In the genomic region with DNA sequence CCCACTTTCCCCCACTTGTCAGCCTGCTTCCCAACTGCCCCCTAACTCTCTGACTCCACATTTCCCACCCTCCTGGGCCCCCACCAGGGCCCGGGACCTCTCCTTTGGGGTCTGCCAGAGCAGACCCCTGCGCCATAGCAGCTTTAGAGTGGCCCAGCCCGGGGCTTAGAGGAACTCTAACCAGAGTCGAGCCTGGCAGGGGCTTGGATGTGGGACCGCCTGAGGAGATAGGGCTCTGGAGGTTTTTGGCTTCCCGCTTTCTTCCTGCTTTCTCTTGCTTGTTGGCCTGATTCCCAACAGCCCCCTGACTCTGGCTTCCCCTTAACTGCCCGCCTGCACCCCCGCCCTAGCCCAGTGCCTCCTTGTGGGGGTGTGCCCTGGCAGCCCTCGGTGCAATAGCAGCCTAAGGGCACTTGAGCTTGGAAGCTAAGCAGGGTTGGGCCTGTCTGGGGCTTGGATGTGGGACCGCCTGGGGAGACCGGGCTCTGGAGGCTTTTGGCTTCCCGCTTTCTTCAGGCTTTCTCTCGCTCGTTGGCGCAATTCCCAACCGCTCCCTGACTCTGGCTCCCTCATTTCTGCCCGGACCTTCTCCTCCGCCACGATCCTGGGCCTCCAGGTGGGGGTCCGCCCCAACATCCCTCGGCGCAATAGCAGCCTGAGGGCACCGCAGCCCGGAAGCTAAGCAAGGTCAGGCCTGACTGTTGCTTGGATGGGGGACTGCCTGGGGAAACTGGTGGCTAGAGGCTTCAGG, we compare ENCODE assay signal across 19 cellular contexts.
DNase-seq lines count a peak whose midpoint lies in the region; ATAC-seq, FAIRE-seq and TF ChIP-seq lines count a peak whose summit lies in the region.
"Had no signal": no experiment of that assay in that cellular context is flagged by ENCODE, and none has a peak within 500 bp of the region (broad histone marks: within the 10 kb centered on the region; RNA-seq: fewer than 3 reads in every experiment).

No MANE protein-coding gene starts in this region.

- no peaks in the 10 kb centered on the region for H3K27me3 Mint-ChIP-seq in osteocyte (ENCODE audit: unreplicated experiment)

- H3K27me3 ChIP-seq in effector memory CD4-positive, alpha-beta T cell (replicated peaks; ENCODE audit: control insufficient read depth, insufficient read depth, low read length, poor library complexity, severe bottlenecking) = no peaks in the 10 kb centered on the region
- H3K27me3 ChIP-seq: SJSA1 had no signal

- H3K9me3 ChIP-seq in kidney (ENCODE audit: control insufficient read depth in 1 of 2, low read length in 2 of 2) = peaks cover 0 to 3% of the 10 kb centered on the region in 2 donors
- H3K9me3 ChIP-seq in effector memory CD4-positive, alpha-beta T cell (ENCODE audit: control insufficient read depth, low read length) = peaks cover 19% of the 10 kb centered on the region
- H3K9me3 ChIP-seq: SJSA1 had no signal

- H3K4me3 Mint-ChIP-seq in osteocyte (ENCODE audit: unreplicated experiment) = no peak overlapping the region
- H3K4me3 Mint-ChIP-seq: CD14-positive monocyte had no signal

- no peaks in the 10 kb centered on the region for H3K4me1 ChIP-seq in kidney (ENCODE audit: control insufficient read depth in 1 of 2, insufficient read depth in 1 of 2, low read depth in 1 of 2, low read length in 2 of 2)
- no peaks in the 10 kb centered on the region for H3K4me1 ChIP-seq in effector memory CD4-positive, alpha-beta T cell (ENCODE audit: control insufficient read depth, insufficient read depth, low read length, poor library complexity, severe bottlenecking)
- H3K4me1 ChIP-seq: SJSA1 had no signal

- no peak overlapping the region for H3K27ac Mint-ChIP-seq in osteocyte (ENCODE audit: unreplicated experiment)
- H3K27ac Mint-ChIP-seq: CD14-positive monocyte had no signal

- H3K27ac ChIP-seq in kidney (ENCODE audit: low read depth in 2 of 2, low read length in 2 of 2) = no peak overlapping the region
- H3K27ac ChIP-seq in effector memory CD4-positive, alpha-beta T cell (ENCODE audit: insufficient read depth, low read length, poor library complexity, severe bottlenecking) = no peak overlapping the region
- H3K27ac ChIP-seq: 22Rv1, SJSA1 had no signal

- no peaks in the 10 kb centered on the region for H3K4me1 Mint-ChIP-seq in osteocyte (ENCODE audit: unreplicated experiment)
- H3K4me1 Mint-ChIP-seq: CD14-positive monocyte had no signal

- no peak for TF ChIP-seq CTCF in kidney (IDR thresholded peaks at IDR 0.05; ENCODE audit: borderline replicate concordance, extremely low read depth, insufficient read depth)
- no peak for TF ChIP-seq CTCF in osteocyte (IDR thresholded peaks at IDR 0.05)

- intact Hi-C loops in kidney (cut with DNase I) = no loop called here

- no peaks in the 10 kb centered on the region for H3K36me3 ChIP-seq in kidney (ENCODE audit: control insufficient read depth in 1 of 2, insufficient read depth in 2 of 2, low read length in 2 of 2)
- H3K36me3 ChIP-seq in effector memory CD4-positive, alpha-beta T cell (ENCODE audit: control insufficient read depth, insufficient read depth, low read length) = no peaks in the 10 kb centered on the region
- H3K36me3 ChIP-seq: SJSA1 had no signal

- peaks cover 21% of the 10 kb centered on the region for H3K9me3 Mint-ChIP-seq in osteocyte (ENCODE audit: unreplicated experiment)

- FAIRE-seq in kidney (lab: Jason Lieb, UNC) = no peak
- FAIRE-seq: H1, K562 had no signal

- DNase-seq in activated effector memory CD4-positive, alpha-beta T cell treated with anti-CD3 and anti-CD28 coated beads, Interleukin-2, amount 50 U/mL, for 16 hours = peak; percentile 47
- DNase-seq in activated effector memory CD4-positive, alpha-beta T cell treated with Interleukin-2 at 50 U/mL for 16 hours = no peak
- DNase-seq in M059J (ENCODE audit: low read depth) (peak; percentile 7), kidney (peak; percentile 39), osteocyte (ENCODE audit: extremely low spot score, unreplicated experiment) (peak; percentile 75), NCI-H510A (lab: John Stamatoyannopoulos, UW) (no peak)
- no peak for DNase-seq in effector memory CD4-positive, alpha-beta T cell
- DNase-seq: DMS79 treated with DMSO at 0.1 percent for 48 hours, NCI-H1105, NCI-H2081 treated with DMSO at 0.1 percent for 48 hours, NCI-H510A treated with DMSO at 0.1 percent for 48 hours, NCI-H774, RPMI8226 had no signal

- ATAC-seq in HG03196 (IDR thresholded peaks at IDR 0.05; ENCODE audit: unreplicated experiment) = no peak
- ATAC-seq: K562 had no signal

- H3K9ac ChIP-seq in kidney (ENCODE audit: low read length in 2 of 2) = no peak overlapping the region

- H3K36me3 Mint-ChIP-seq in osteocyte (ENCODE audit: unreplicated experiment) = no peaks in the 10 kb centered on the region
- H3K36me3 Mint-ChIP-seq: CD14-positive monocyte had no signal

- H3K4me3 ChIP-seq in kidney (ENCODE audit: low read length in 2 of 2) = no peak overlapping the region
- no peak overlapping the region for H3K4me3 ChIP-seq in effector memory CD4-positive, alpha-beta T cell (ENCODE audit: insufficient read depth, low read depth, low read length, poor library complexity, severe bottlenecking)
- H3K4me3 ChIP-seq: K562, SJSA1 had no signal

Comparison
In these comparisons a context has a peak if more than half of its experiments do, and no peak if none do; other contexts are left out.
1. DNase-seq: peak in activated effector memory CD4-positive, alpha-beta T cell treated with anti-CD3 and anti-CD28 coated beads, Interleukin-2, amount 50 U/mL, for 16 hours (single experiment), M059J (single experiment), kidney (single experiment) and osteocyte (single experiment); none in activated effector memory CD4-positive, alpha-beta T cell treated with Interleukin-2 at 50 U/mL for 16 hours (single experiment), NCI-H510A (single experiment) and effector memory CD4-positive, alpha-beta T cell (0 of 3).